Comparison of ENCODE assay signal across 8 cellular contexts in genomic region chr9:112921549-112921948, GRCh38. TPM values are rescaled to one million over a fixed set of nuclear protein-coding genes. Genes with fewer than 3 reads are reported as not detected.
DNase-seq lines count a peak whose midpoint lies in the region; ATAC-seq, FAIRE-seq and TF ChIP-seq lines count a peak whose summit lies in the region.

No MANE protein-coding gene starts in this region.

- H2AFZ ChIP-seq in MM.1S (ENCODE audit: low read length) (no peak overlapping the region), astrocyte (ENCODE audit: low read depth, low read length) (no peak overlapping the region)

- intact Hi-C loops in lower lobe of right lung (cut with DNase I), result no loop called here
- intact Hi-C loops in CD8-positive, alpha-beta T cell (cut with DNase I, micrococcal nuclease), result loop anchor here in 1 of 2 experiments (5.0 to 10.0 kb wide), 2 partner anchors 191 to 733 kb away; no protein-coding TSS in a partner anchor

- H4K20me1 ChIP-seq in MM.1S (ENCODE audit: insufficient read depth, low read length) (no peaks in the 10 kb centered on the region), astrocyte (ENCODE audit: insufficient read depth, low read length) (no peaks in the 10 kb centered on the region)

- no peaks in the 10 kb centered on the region for H3K9me3 Mint-ChIP-seq in stimulated activated naive CD8-positive, alpha-beta T cell treated with anti-CD3 and anti-CD28 coated beads, Interleukin-15, amount 100 ng/mL, for 72 hours
- H3K9me3 Mint-ChIP-seq in astrocyte (ENCODE audit: unreplicated experiment), result peaks cover 5% of the 10 kb centered on the region
- no peaks in the 10 kb centered on the region for H3K9me3 Mint-ChIP-seq in CD8-positive, alpha-beta T cell
- H3K9me3 Mint-ChIP-seq in activated T-helper 17 cell treated with anti-CD3 and anti-CD28 coated beads, Interleukin-2, amount 50 U/mL, for 72 hours, result no peaks in the 10 kb centered on the region

- H3K79me2 ChIP-seq in MM.1S (ENCODE audit: low read length), result no peaks in the 10 kb centered on the region
- no peaks in the 10 kb centered on the region for H3K79me2 ChIP-seq in astrocyte (ENCODE audit: insufficient read depth, low read length)

- no peak overlapping the region for H3K4me2 ChIP-seq in MM.1S (ENCODE audit: low read depth, low read length)
- H3K4me2 ChIP-seq in astrocyte (ENCODE audit: low read length), result no peak overlapping the region

- H3K36me3 Mint-ChIP-seq in astrocyte (ENCODE audit: low read depth, unreplicated experiment), result no peaks in the 10 kb centered on the region
- H3K36me3 Mint-ChIP-seq in CD8-positive, alpha-beta T cell, result no peaks in the 10 kb centered on the region
- no peaks in the 10 kb centered on the region for H3K36me3 Mint-ChIP-seq in activated T-helper 17 cell treated with anti-CD3 and anti-CD28 coated beads, Interleukin-2, amount 50 U/mL, for 72 hours (ENCODE audit: low read depth)

- peak; percentile 88 for FAIRE-seq in astrocyte (lab: Jason Lieb, UNC)

- H3K4me1 ChIP-seq in MM.1S (ENCODE audit: low read length) (no peaks in the 10 kb centered on the region), astrocyte (ENCODE audit: insufficient read depth, low read length) (no peaks in the 10 kb centered on the region), lower lobe of right lung (no peaks in the 10 kb centered on the region)
- H3K4me1 ChIP-seq in CD8-positive, alpha-beta T cell (ENCODE audit: insufficient read depth, low read length), result no peaks in the 10 kb centered on the region

- CTCF ChIA-PET in CD8-positive, alpha-beta T cell (lab: Charles Lee), result interaction anchor here (2.0 kb wide), 1 partner anchor 8 kb away, joined by 6 read pairs; no protein-coding TSS in a partner anchor

- peak; percentile 65 for TF ChIP-seq CTCF in MM.1S (IDR thresholded peaks at IDR 0.05; ENCODE audit: low read length)
- peak; percentile 48 for TF ChIP-seq CTCF in astrocyte (IDR thresholded peaks at IDR 0.05; ENCODE audit: insufficient read depth, low read depth, low read length)
- peak; percentile 40 for TF ChIP-seq CTCF in lower lobe of right lung (IDR thresholded peaks at IDR 0.05)
- TF ChIP-seq CTCF in CD8-positive, alpha-beta T cell (IDR thresholded peaks at IDR 0.05), result no peak

- H3K27me3 Mint-ChIP-seq in stimulated activated naive CD8-positive, alpha-beta T cell treated with anti-CD3 and anti-CD28 coated beads, Interleukin-15, amount 100 ng/mL, for 72 hours, result peaks cover 17% of the 10 kb centered on the region
- peaks cover 13% of the 10 kb centered on the region for H3K27me3 Mint-ChIP-seq in astrocyte (ENCODE audit: low read depth, unreplicated experiment)
- peaks cover 9% of the 10 kb centered on the region for H3K27me3 Mint-ChIP-seq in CD8-positive, alpha-beta T cell (ENCODE audit: low read depth)
- H3K27me3 Mint-ChIP-seq in activated T-helper 17 cell treated with anti-CD3 and anti-CD28 coated beads, Interleukin-2, amount 50 U/mL, for 72 hours, result peaks cover 23% of the 10 kb centered on the region

- H3K27me3 ChIP-seq in MM.1S (replicated peaks; ENCODE audit: insufficient read depth, low read length), result no peaks in the 10 kb centered on the region
- peaks cover 16% of the 10 kb centered on the region for H3K27me3 ChIP-seq in astrocyte (ENCODE audit: insufficient read depth, low read length)
- H3K27me3 ChIP-seq in lower lobe of right lung (ENCODE audit: low read depth), result no peaks in the 10 kb centered on the region
- H3K27me3 ChIP-seq in CD8-positive, alpha-beta T cell (ENCODE audit: insufficient read depth, low read length), result no peaks in the 10 kb centered on the region

- H3K36me3 ChIP-seq in MM.1S (replicated peaks; ENCODE audit: insufficient read depth, low read length) (no peaks in the 10 kb centered on the region), astrocyte (ENCODE audit: insufficient read depth, low read length) (no peaks in the 10 kb centered on the region), lower lobe of right lung (no peaks in the 10 kb centered on the region)
- no peaks in the 10 kb centered on the region for H3K36me3 ChIP-seq in CD8-positive, alpha-beta T cell (ENCODE audit: insufficient read depth, low read length)

- H3K9me3 ChIP-seq in MM.1S (replicated peaks; ENCODE audit: insufficient read depth, low read length), result no peaks in the 10 kb centered on the region
- H3K9me3 ChIP-seq in astrocyte (ENCODE audit: insufficient read depth, low read depth, low read length), result no peaks in the 10 kb centered on the region
- no peaks in the 10 kb centered on the region for H3K9me3 ChIP-seq in lower lobe of right lung
- H3K9me3 ChIP-seq in CD8-positive, alpha-beta T cell (ENCODE audit: low read length), result no peaks in the 10 kb centered on the region

- no peak overlapping the region for H3K27ac Mint-ChIP-seq in stimulated activated naive CD8-positive, alpha-beta T cell treated with anti-CD3 and anti-CD28 coated beads, Interleukin-15, amount 100 ng/mL, for 72 hours
- no peak overlapping the region for H3K27ac Mint-ChIP-seq in astrocyte (ENCODE audit: unreplicated experiment)
- H3K27ac Mint-ChIP-seq in CD8-positive, alpha-beta T cell, result no peak overlapping the region
- H3K27ac Mint-ChIP-seq in activated T-helper 17 cell treated with anti-CD3 and anti-CD28 coated beads, Interleukin-2, amount 50 U/mL, for 72 hours, result no peak overlapping the region

- ATAC-seq in stimulated activated naive CD8-positive, alpha-beta T cell treated with anti-CD3 and anti-CD28 coated beads, Interleukin-15, amount 100 ng/mL, for 72 hours, result peak; percentile 56
- no peak for ATAC-seq in stimulated activated naive CD8-positive, alpha-beta T cell treated with anti-CD3 and anti-CD28 coated beads, Interleukin-15, Interleukin-2, amounts not matched to agents 100 U/mL and 50 U/mL, for 24 hours
- peak in 1 of 2 donors; percentile 48 for ATAC-seq in lower lobe of right lung
- ATAC-seq in CD8-positive, alpha-beta T cell, result no peak
- ATAC-seq in activated T-helper 17 cell treated with anti-CD3 and anti-CD28 coated beads, Interleukin-2, amount 50 U/mL, for 72 hours (replicated peaks), result no peak

- H3K4me3 Mint-ChIP-seq in stimulated activated naive CD8-positive, alpha-beta T cell treated with anti-CD3 and anti-CD28 coated beads, Interleukin-15, amount 100 ng/mL, for 72 hours, result no peak overlapping the region
- no peak overlapping the region for H3K4me3 Mint-ChIP-seq in astrocyte (ENCODE audit: unreplicated experiment)
- H3K4me3 Mint-ChIP-seq in CD8-positive, alpha-beta T cell, result no peak overlapping the region
- H3K4me3 Mint-ChIP-seq in activated T-helper 17 cell treated with anti-CD3 and anti-CD28 coated beads, Interleukin-2, amount 50 U/mL, for 72 hours, result no peak overlapping the region

- H3K27ac ChIP-seq in MM.1S (ENCODE audit: low read length) (no peak overlapping the region), astrocyte (ENCODE audit: low read depth, low read length) (no peak overlapping the region), lower lobe of right lung (no peak overlapping the region)
- H3K27ac ChIP-seq in CD8-positive, alpha-beta T cell (ENCODE audit: low read depth, low read length), result no peak overlapping the region

- H3K4me3 ChIP-seq in MM.1S (ENCODE audit: low read length) (no peak overlapping the region), astrocyte (ENCODE audit: insufficient read depth, low read depth, low read length) (no peak overlapping the region), lower lobe of right lung (no peak overlapping the region)
- H3K4me3 ChIP-seq in CD8-positive, alpha-beta T cell (ENCODE audit: low read depth, low read length), result no peak overlapping the region

- no peaks in the 10 kb centered on the region for H3K9me2 ChIP-seq in MM.1S (replicated peaks; ENCODE audit: insufficient read depth, low read length)

- POLR2A ChIA-PET in CD8-positive, alpha-beta T cell (lab: Charles Lee), result no interaction called here

- H3K9ac ChIP-seq in MM.1S (ENCODE audit: low read length), result no peak overlapping the region
- no peak overlapping the region for H3K9ac ChIP-seq in astrocyte (ENCODE audit: low read length)

- no peaks in the 10 kb centered on the region for H3K4me1 Mint-ChIP-seq in stimulated activated naive CD8-positive, alpha-beta T cell treated with anti-CD3 and anti-CD28 coated beads, Interleukin-15, amount 100 ng/mL, for 72 hours
- H3K4me1 Mint-ChIP-seq in astrocyte (ENCODE audit: low read depth, unreplicated experiment), result no peaks in the 10 kb centered on the region
- H3K4me1 Mint-ChIP-seq in CD8-positive, alpha-beta T cell (ENCODE audit: low read depth), result no peaks in the 10 kb centered on the region
- H3K4me1 Mint-ChIP-seq in activated T-helper 17 cell treated with anti-CD3 and anti-CD28 coated beads, Interleukin-2, amount 50 U/mL, for 72 hours, result no peaks in the 10 kb centered on the region

- no peaks in the 10 kb centered on the region for H3F3A ChIP-seq in MM.1S (ENCODE audit: insufficient read depth, low read length)

- no peak for DNase-seq in stimulated activated naive CD8-positive, alpha-beta T cell treated with anti-CD3 and anti-CD28 coated beads, Interleukin-15, amount 100 ng/mL, for 72 hours
- DNase-seq in stimulated activated naive CD8-positive, alpha-beta T cell treated with anti-CD3 and anti-CD28 coated beads, Interleukin-15, Interleukin-2, amounts not matched to agents 100 U/mL and 50 U/mL, for 24 hours, result no peak
- DNase-seq in MM.1S (peak; percentile 65), astrocyte (ENCODE audit: low read depth) (peak; percentile 42), lower lobe of right lung (no peak)
- DNase-seq in NK-92 treated with Interleukin-12 subunit alpha and Interleukin-12 subunit beta, amount 100 ng/mL, for 24 hours (lab: John Stamatoyannopoulos, UW), result no peak
- DNase-seq in CD8-positive, alpha-beta T cell, result no peak

RNA-seq across cellular contexts. Expression of gene SLC46A2, which starts 30.9 kb away (rescaled TPM):
- total RNA-seq in astrocyte (not detected in 2 replicates), lower lobe of right lung (13.7 TPM)
- total RNA-seq in CD8-positive, alpha-beta T cell, result not detected
- not detected for total RNA-seq in activated T-helper 17 cell treated with anti-CD3 and anti-CD28 coated beads, Interleukin-2, amount 50 U/mL, for 72 hours

Comparison
In these comparisons a context has a peak if more than half of its experiments do, and no peak if none do; other contexts are left out.
1. DNase-seq: peak in MM.1S (single experiment) and astrocyte (single experiment); none in stimulated activated naive CD8-positive, alpha-beta T cell treated with anti-CD3 and anti-CD28 coated beads, Interleukin-15, amount 100 ng/mL, for 72 hours (0 of 2), stimulated activated naive CD8-positive, alpha-beta T cell treated with anti-CD3 and anti-CD28 coated beads, Interleukin-15, Interleukin-2, amounts not matched to agents 100 U/mL and 50 U/mL, for 24 hours (single experiment), lower lobe of right lung (single experiment), NK-92 treated with Interleukin-12 subunit alpha and Interleukin-12 subunit beta, amount 100 ng/mL, for 24 hours (single experiment) and CD8-positive, alpha-beta T cell (0 of 7).
2. RNA of gene SLC46A2, which starts 30.9 kb away (total RNA-seq): 13.7 TPM in lower lobe of right lung (single experiment); not detected in astrocyte, not detected in CD8-positive, alpha-beta T cell and not detected in activated T-helper 17 cell treated with anti-CD3 and anti-CD28 coated beads, Interleukin-2, amount 50 U/mL, for 72 hours; every median in the first group is over 10 times any median in the second.